ENCODE assay signal across 8 cellular contexts in genomic region chr17:59330314-59330942, GRCh38. TPM values are rescaled to one million over a fixed set of nuclear protein-coding genes. Genes with fewer than 3 reads are reported as not detected.
DNase-seq lines count a peak whose midpoint lies in the region; ATAC-seq and TF ChIP-seq lines count a peak whose summit lies in the region.

No MANE protein-coding gene starts in this region.

- peak overlapping the region; percentile 47 for H3K18ac ChIP-seq in trophoblast cell (ENCODE audit: low read length)

- no peaks in the 10 kb centered on the region for H3K9me3 ChIP-seq in trophoblast cell (ENCODE audit: insufficient read depth, low read depth, low read length)

- no peak for DNase-seq in HFFc6
- DNase-seq in SK-N-DZ (ENCODE audit: low spot score): peak; percentile 55
- DNase-seq in glutamatergic neuron: no peak
- peak; percentile 56 to 78 for DNase-seq in trophoblast cell
- DNase-seq in activated CD4-positive, CD25-positive, alpha-beta regulatory T cell treated with anti-CD3 and anti-CD28 coated beads, Interleukin-2, amount 50 U/mL, for 72 hours: no peak
- no peak for DNase-seq in OCI-M2 (lab: John Stamatoyannopoulos, UW; ENCODE audit: unreplicated experiment)

- peaks cover 0 to 2% of the 10 kb centered on the region in 2 experiments for H3K36me3 ChIP-seq in trophoblast cell (ENCODE audit: control insufficient read depth in 1 of 2, insufficient read depth in 2 of 2, low read length in 2 of 2)

- H3K4me3 Mint-ChIP-seq in HFFc6: no peak overlapping the region; the same call in 1 of the 2 replicates
- peak overlapping the region; percentile 73 for H3K4me3 Mint-ChIP-seq in glutamatergic neuron (ENCODE audit: unreplicated experiment)

- no peak overlapping the region for H3K9ac ChIP-seq in trophoblast cell (ENCODE audit: low read length)

- TF ChIP-seq CTCF in HFFc6 (IDR thresholded peaks at IDR 0.05) (no peak), glutamatergic neuron (IDR thresholded peaks at IDR 0.05; ENCODE audit: partially characterized antibody, unreplicated experiment) (no peak)

- peaks cover 18% of the 10 kb centered on the region for H3K79me1 ChIP-seq in trophoblast cell (ENCODE audit: low read length)

- no CpG with 5 or more reads among the region's 14 CpGs for WGBS in trophoblast cell (ENCODE audit: extremely low coverage, insufficient coverage, insufficient read length)

- no peak overlapping the region for H3K23ac ChIP-seq in trophoblast cell (ENCODE audit: low read length)

- peak overlapping the region; percentile 9 for H3K4ac ChIP-seq in trophoblast cell (ENCODE audit: low read depth, low read length)

- peak overlapping the region; percentile 42 for H2BK5ac ChIP-seq in trophoblast cell (ENCODE audit: low read depth, low read length, poor library complexity)

- H3K4me1 Mint-ChIP-seq in HFFc6 (ENCODE audit: low read depth) (peaks cover 49% of the 10 kb centered on the region), glutamatergic neuron (ENCODE audit: low read depth, unreplicated experiment) (peaks cover 38% of the 10 kb centered on the region)

- H3K27me3 Mint-ChIP-seq in HFFc6 (ENCODE audit: insufficient read depth) (peaks cover 4% of the 10 kb centered on the region; the same call in 1 of the 2 replicates), glutamatergic neuron (ENCODE audit: unreplicated experiment) (peaks cover 6% of the 10 kb centered on the region)

- H4K8ac ChIP-seq in trophoblast cell (ENCODE audit: low read depth, low read length): peak overlapping the region; percentile 36

- H3K4me2 ChIP-seq in trophoblast cell (ENCODE audit: low read length): peak overlapping the region; percentile 45

- H3K9me3 Mint-ChIP-seq in HFFc6 (no peaks in the 10 kb centered on the region), glutamatergic neuron (ENCODE audit: unreplicated experiment) (peaks cover 2% of the 10 kb centered on the region)

- H2BK120ac ChIP-seq in trophoblast cell (ENCODE audit: insufficient read depth, low read length, poor library complexity): no peak overlapping the region

- peak overlapping the region; percentile 67 for H2BK12ac ChIP-seq in trophoblast cell (ENCODE audit: low read length)

- no peak overlapping the region for H3K4me3 ChIP-seq in trophoblast cell (ENCODE audit: low read depth, low read length)

- peak overlapping the region; percentile 15 for H4K91ac ChIP-seq in trophoblast cell (ENCODE audit: low read depth, low read length)

- no peak overlapping the region for H4K12ac ChIP-seq in trophoblast cell (ENCODE audit: low read depth, low read length)

- H3K27ac Mint-ChIP-seq in HFFc6 (peak overlapping the region; percentile 32), glutamatergic neuron (ENCODE audit: unreplicated experiment) (peak overlapping the region; percentile 63)

- H3K27ac ChIP-seq in trophoblast cell (ENCODE audit: low read depth, low read length): peak overlapping the region; percentile 61

- H3K79me2 ChIP-seq in trophoblast cell (ENCODE audit: control insufficient read depth, insufficient read depth, low read length, poor library complexity): peaks cover 22% of the 10 kb centered on the region

- peak overlapping the region; percentile 61 for H2AFZ ChIP-seq in trophoblast cell (ENCODE audit: insufficient read depth, low read length, poor library complexity)

- ATAC-seq in GM21825 (IDR thresholded peaks at IDR 0.05; ENCODE audit: unreplicated experiment): no peak
- ATAC-seq in GM19324 (IDR thresholded peaks at IDR 0.05; ENCODE audit: low FRiP score, unreplicated experiment): no peak

- no peak overlapping the region for H2AK5ac ChIP-seq in trophoblast cell (ENCODE audit: low read length)

- no peak overlapping the region for H3K14ac ChIP-seq in trophoblast cell (ENCODE audit: low read length)

- peaks cover 11 to 27% of the 10 kb centered on the region in 2 experiments for H3K4me1 ChIP-seq in trophoblast cell (ENCODE audit: control insufficient read depth in 1 of 2, insufficient read depth in 2 of 2, low read length in 2 of 2)

- H3K36me3 Mint-ChIP-seq in HFFc6 (ENCODE audit: low read depth) (no peaks in the 10 kb centered on the region), glutamatergic neuron (ENCODE audit: unreplicated experiment) (no peaks in the 10 kb centered on the region)

- no peaks in the 10 kb centered on the region for H3K27me3 ChIP-seq in trophoblast cell (ENCODE audit: insufficient read depth, low read length)

RNA-seq across cellular contexts. Expression of gene YPEL2, which starts 1.0 kb away (rescaled TPM):
- 1 to 10 TPM; 2.9 to 8.8 (median 4.6) TPM for total RNA-seq in HFFc6 (2021; fragmentation: NEBNext Ultra II Directional; extraction: Animal tissue kit (Norgen Biotek cat#: 25700))
- polyA plus RNA-seq in SK-N-DZ (2014; cell fraction: cytosol; rRNA removed): 5.8 and 6.0 TPM in 2 replicates
- 5.7 and 7.3 TPM in 2 replicates for polyA plus RNA-seq in SK-N-DZ (2014; cell fraction: nucleus; rRNA removed)
- total RNA-seq in glutamatergic neuron (ENCODE audit: unreplicated experiment): 20.8 TPM
- polyA plus RNA-seq in trophoblast cell (2013): 17.0 and 17.3 TPM in 2 replicates

Comparison
In these comparisons a context has a peak if more than half of its experiments do, and no peak if none do; other contexts are left out.
1. DNase-seq: peak in SK-N-DZ (single experiment) and trophoblast cell (2 of 2); none in HFFc6 (single experiment), glutamatergic neuron (single experiment), activated CD4-positive, CD25-positive, alpha-beta regulatory T cell treated with anti-CD3 and anti-CD28 coated beads, Interleukin-2, amount 50 U/mL, for 72 hours (single experiment) and OCI-M2 (single experiment).